ENCODE assay signal across 8 cellular contexts in the genomic region with DNA sequence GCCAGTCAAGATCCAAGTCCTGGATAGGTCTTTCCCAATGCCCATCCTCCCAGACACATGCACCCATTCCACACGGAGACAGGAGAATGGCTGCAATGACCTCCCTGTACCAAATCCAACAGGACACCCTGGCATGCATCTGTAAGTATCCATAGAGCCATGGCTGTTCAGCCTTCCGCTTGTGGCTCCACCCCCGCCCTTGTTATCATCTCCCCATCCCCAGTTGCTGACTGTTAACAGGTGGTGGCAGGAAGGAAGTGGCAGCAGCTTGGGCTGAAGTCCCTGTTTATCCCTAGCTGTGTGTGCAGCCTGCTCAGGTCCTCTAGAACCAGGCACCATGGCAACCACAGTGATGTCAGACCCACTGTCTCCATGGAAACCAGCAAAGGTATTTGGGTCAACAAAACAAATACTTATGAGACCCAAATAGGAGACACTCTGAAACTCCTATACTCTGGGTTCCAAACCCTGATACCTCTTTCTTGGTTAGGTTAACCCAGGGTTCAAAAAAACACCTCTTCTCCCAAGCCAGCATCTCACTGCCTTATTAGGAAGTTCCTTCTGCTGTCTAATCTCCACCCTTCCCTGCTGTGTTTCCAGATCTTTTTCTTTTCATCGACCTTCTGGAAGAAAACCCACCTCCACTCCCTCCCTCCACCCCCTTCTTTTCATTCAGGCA. TPM values are rescaled to one million over a fixed set of nuclear protein-coding genes. Genes with fewer than 3 reads are reported as not detected.
A peak's percentile ranks its signal among the peaks of the same experiment; 100 is the strongest.
DNase-seq lines count a peak whose midpoint lies in the region; ATAC-seq, FAIRE-seq and TF ChIP-seq lines count a peak whose summit lies in the region.

No MANE protein-coding gene starts in this region.

- H3K4me1 Mint-ChIP-seq in T-helper 2 cell treated with Interferon-gamma antibody and Interleukin-4, amounts not matched to agents 5 μg/mL and 100 μg/mL, for 36 hours (ENCODE audit: low read depth): peaks cover 65% of the 10 kb centered on the region

- peak overlapping the region; percentile 52 for H3K4me3 ChIP-seq in BJ (ENCODE audit: low read depth, low read length)
- H3K4me3 ChIP-seq in LNCaP clone FGC (ENCODE audit: low read depth, low read length): peak overlapping the region; percentile 63
- peak overlapping the region; percentile 81 for H3K4me3 ChIP-seq in GM12878
- H3K4me3 ChIP-seq in smooth muscle cell: peak overlapping the region; percentile 55

- H3K9me3 ChIP-seq in GM12878 (replicated peaks; ENCODE audit: control insufficient read depth, insufficient read depth, low read length): no peaks in the 10 kb centered on the region
- no peaks in the 10 kb centered on the region for H3K9me3 ChIP-seq in smooth muscle cell (replicated peaks; ENCODE audit: low read depth)

- POLR2A ChIA-PET in BJ (lab: Charles Lee): interaction anchor here (0.6 to 0.9 kb wide), 2 partner anchors 12 to 492 kb away, joined by 3 to 4 read pairs; no protein-coding TSS in a partner anchor
- POLR2A ChIA-PET in GM12878 (lab: Charles Lee): interaction anchor here (0.9 to 12.3 kb wide), 17 partner anchors 10 to 334 kb away, joined by 3 to 140 read pairs (median 5); a partner anchor contains a TSS

- H3K9ac ChIP-seq in GM12878 (ENCODE audit: control insufficient read depth, insufficient read depth, low read length) (peak overlapping the region; percentile 69), smooth muscle cell (ENCODE audit: low read depth) (peak overlapping the region; percentile 81)

- H3K4me1 ChIP-seq in GM12878 (ENCODE audit: control insufficient read depth, insufficient read depth, low read length) (peaks cover 42% of the 10 kb centered on the region), smooth muscle cell (ENCODE audit: low read depth) (peaks cover 18% of the 10 kb centered on the region)

- peaks cover 35% of the 10 kb centered on the region for H3K36me3 Mint-ChIP-seq in T-helper 2 cell treated with Interferon-gamma antibody and Interleukin-4, amounts not matched to agents 5 μg/mL and 100 μg/mL, for 36 hours (ENCODE audit: low read depth)

- peaks cover 12% of the 10 kb centered on the region for H3K79me2 ChIP-seq in GM12878 (ENCODE audit: control insufficient read depth, insufficient read depth, low read length)
- peaks cover 17% of the 10 kb centered on the region for H3K79me2 ChIP-seq in smooth muscle cell (ENCODE audit: low read depth)

- H3F3A ChIP-seq in smooth muscle cell (ENCODE audit: low read depth): no peaks in the 10 kb centered on the region

- H3K9me3 Mint-ChIP-seq in T-helper 2 cell treated with Interferon-gamma antibody and Interleukin-4, amounts not matched to agents 5 μg/mL and 100 μg/mL, for 36 hours: no peaks in the 10 kb centered on the region

- TF ChIP-seq CTCF in BJ (IDR thresholded peaks at IDR 0.05; ENCODE audit: insufficient read depth, low read depth, low read length) (no peak), LNCaP clone FGC (IDR thresholded peaks at IDR 0.05; ENCODE audit: control insufficient read depth, extremely low read depth, insufficient read depth) (no peak), GM12878 (IDR thresholded peaks at IDR 0.05 in 2 of 3, conservative IDR thresholded peaks at IDR 0.05 in 1 of 3; ENCODE audit: control insufficient read depth in 2 of 3, extremely low read depth in 1 of 3, insufficient read depth in 1 of 3, low read depth in 3 of 3, low read length in 3 of 3) (no peak), smooth muscle cell (IDR thresholded peaks at IDR 0.05; ENCODE audit: borderline replicate concordance, insufficient read depth, poor library complexity, severe bottlenecking) (no peak)

- in situ Hi-C loops in GM12878 (cut with MboI): no loop called here

- H3K27ac Mint-ChIP-seq in T-helper 2 cell treated with Interferon-gamma antibody and Interleukin-4, amounts not matched to agents 5 μg/mL and 100 μg/mL, for 36 hours: peak overlapping the region; percentile 99

- CTCF ChIA-PET in BJ (lab: Yijun Ruan, JAX): interaction anchor here (0.7 to 5.8 kb wide), 21 partner anchors 8 to 518 kb away, joined by 3 to 36 read pairs (median 5); a partner anchor contains a TSS
- CTCF ChIA-PET in GM12878 (lab: Yijun Ruan, JAX): interaction anchor here (0.6 to 3.0 kb wide), 22 partner anchors 10 to 286 kb away, joined by 3 to 17 read pairs (median 4); a partner anchor contains a TSS

- TSS peak; percentile 44 for BruUV-seq in GM12878 (replicated peaks; lab: Mats Ljungman, UMichigan)

- FAIRE-seq in GM12878 (lab: Jason Lieb, UNC): peak; percentile 68

- DNase-seq in BJ (ENCODE audit: low read depth) (no peak), LNCaP clone FGC (ENCODE audit: low read depth) (no peak), GM12878 (ENCODE audit: low read depth, low spot score) (no peak), iPS-NIHi11 (ENCODE audit: low spot score) (peak; percentile 53), smooth muscle cell (lab: John Stamatoyannopoulos, UW; ENCODE audit: unreplicated experiment) (no peak), KG1 (lab: John Stamatoyannopoulos, UW) (no peak)
- peak; percentile 83 for DNase-seq in T-helper 2 cell treated with Interferon-gamma antibody and Interleukin-4, amounts not matched to agents 5 μg/mL and 100 μg/mL, for 36 hours (ENCODE audit: low spot score)

- TF ChIP-seq POLR2A in GM12878 (IDR thresholded peaks at IDR 0.05; ENCODE audit: low read depth, low read length): peak; percentile 52; the same call in 1 of the 2 replicates

- ATAC-seq in GM19452 (IDR thresholded peaks at IDR 0.05; ENCODE audit: unreplicated experiment) (peak; percentile 55), GM12878 (peak; percentile 83)

- TF ChIP-seq EP300 in GM12878 (IDR thresholded peaks at IDR 0.05; ENCODE audit: borderline replicate concordance in 1 of 2, control insufficient read depth in 1 of 2, low read depth in 2 of 2, low read length in 2 of 2): peak in 1 of 2 experiments; percentile 63; a peak in 1 of 4 replicates

- peak overlapping the region; percentile 72 for H3K27ac ChIP-seq in GM12878 (ENCODE audit: control insufficient read depth, insufficient read depth)
- H3K27ac ChIP-seq in smooth muscle cell (ENCODE audit: low read depth): peak overlapping the region; percentile 91

- peak overlapping the region; percentile 93 for H3K4me2 ChIP-seq in GM12878 (ENCODE audit: control insufficient read depth, insufficient read depth)
- H3K4me2 ChIP-seq in smooth muscle cell: peak overlapping the region; percentile 89

- RAD21 ChIA-PET in GM12878 (lab: Charles Lee; ENCODE audit: unreplicated experiment): interaction anchor here (0.6 to 2.6 kb wide), 18 partner anchors 15 to 1009 kb away, joined by 3 to 16 read pairs (median 4); a partner anchor contains a TSS

- 0% methylated on average over 4 of the region's 4 CpGs for WGBS in GM12878 (ENCODE audit: insufficient coverage, insufficient replicate concordance, low lambda C conversion rate, missing lambda C conversion rate)
- 39% methylated on average over 4 of the region's 4 CpGs for WGBS in smooth muscle cell (ENCODE audit: low lambda C conversion rate)

- SMC1A ChIA-PET in GM12878 (lab: Charles Lee; ENCODE audit: uncharacterized antibody, unreplicated experiment): interaction anchor here (0.7 to 2.5 kb wide), 19 partner anchors 15 to 395 kb away, joined by 3 to 21 read pairs (median 4); a partner anchor contains a TSS

- H3K27me3 ChIP-seq in BJ (ENCODE audit: control insufficient read depth, insufficient read depth, low read length) (no peaks in the 10 kb centered on the region), GM12878 (replicated peaks in 1 of 2; ENCODE audit: control insufficient read depth in 2 of 2, insufficient read depth in 2 of 2, low read length in 1 of 2) (no peaks in the 10 kb centered on the region), smooth muscle cell (ENCODE audit: low read depth) (no peaks in the 10 kb centered on the region)

- H3K27me3 Mint-ChIP-seq in T-helper 2 cell treated with Interferon-gamma antibody and Interleukin-4, amounts not matched to agents 5 μg/mL and 100 μg/mL, for 36 hours (ENCODE audit: low read depth): no peaks in the 10 kb centered on the region

- no peak for TF ChIP-seq RAD21 in GM12878 (IDR thresholded peaks at IDR 0.05; ENCODE audit: insufficient read depth, low read depth, low read length)

- H3K36me3 ChIP-seq in BJ (ENCODE audit: control insufficient read depth, insufficient read depth, low read length): peaks cover 8% of the 10 kb centered on the region
- H3K36me3 ChIP-seq in GM12878 (ENCODE audit: control insufficient read depth in 2 of 2, insufficient read depth in 2 of 2, low read length in 1 of 2): peaks cover 3 to 5% of the 10 kb centered on the region in 2 experiments; a peak in 2 of 4 replicates
- no peaks in the 10 kb centered on the region for H3K36me3 ChIP-seq in smooth muscle cell (ENCODE audit: low read depth)

- peak overlapping the region; percentile 98 for H3K4me3 Mint-ChIP-seq in T-helper 2 cell treated with Interferon-gamma antibody and Interleukin-4, amounts not matched to agents 5 μg/mL and 100 μg/mL, for 36 hours

- no peaks in the 10 kb centered on the region for H4K20me1 ChIP-seq in GM12878 (ENCODE audit: control insufficient read depth, insufficient read depth)
- H4K20me1 ChIP-seq in smooth muscle cell (ENCODE audit: low read depth): peaks cover 27% of the 10 kb centered on the region

- intact Hi-C loops in GM12878 (cut with micrococcal nuclease; ENCODE audit: unreplicated experiment): no loop called here

- H2AFZ ChIP-seq in GM12878 (ENCODE audit: control insufficient read depth, low read depth, low read length) (no peak overlapping the region), smooth muscle cell (ENCODE audit: low read depth) (no peak overlapping the region)

RNA-seq across cellular contexts. Expression of a gene that starts 0.7 kb away (rescaled TPM):
- 65.6 and 83.1 TPM in 2 replicates for polyA plus RNA-seq in BJ (2011; rRNA removed)
- polyA minus RNA-seq in BJ (2011; rRNA and poly(A)+ RNA removed): 15.1 and 25.8 TPM in 2 replicates
- 33.0 and 36.9 TPM in 2 replicates for total RNA-seq in GM12878 (2013; cell fraction: nucleolus; rRNA removed)
- 25.6 and 26.8 TPM in 2 replicates for total RNA-seq in GM12878 (2014; rRNA removed)
- total RNA-seq in GM12878 (2014; rRNA removed; fragmentation: Illumina TruSeq; extraction: Trizol): 14.3 and 15.6 TPM in 2 replicates
- 21.1 and 24.6 TPM in 2 replicates for total RNA-seq in GM12878 (2021)
- polyA plus RNA-seq in GM12878 (2011; ENCODE audit: low read depth): 23.3 TPM
- polyA plus RNA-seq in GM12878 (2011; rRNA removed): 15.0 and 20.9 TPM in 2 replicates
- 23.1 and 26.3 TPM in 2 replicates for polyA plus RNA-seq in GM12878 (2011; cell fraction: cytosol; rRNA removed)
- 37.4 and 41.6 TPM in 2 replicates for polyA plus RNA-seq in GM12878 (2011; cell fraction: nucleus; rRNA removed)
- 36.8 and 37.1 TPM in 2 replicates for polyA plus RNA-seq in GM12878 (2012)
- 8.0 and 15.2 TPM in 2 replicates for polyA plus RNA-seq in GM12878 (2014; fragmentation: Illumina TruSeq; extraction: Trizol)
- polyA plus RNA-seq in GM12878 (2014; fragmentation: Nextera tagmentation; extraction: Ambion mirVana): 1 to 10 TPM in 1 of 2 experiments, under 1 TPM in 1; 0.63 to 2.0 TPM
- 22.4 and 22.9 TPM in 2 replicates for polyA plus RNA-seq in GM12878 (2014; rRNA removed)
- 10 to 100 TPM; 12.2 to 13.7 TPM for polyA plus RNA-seq in GM12878 (2016; fragmentation: Nextera tagmentation; extraction: Ambion mirVana)
- 10.8 and 26.6 TPM in 2 replicates for polyA minus RNA-seq in GM12878 (2011; rRNA and poly(A)+ RNA removed)
- 7.4 and 8.3 TPM in 2 replicates for polyA minus RNA-seq in GM12878 (2011; cell fraction: cytosol; rRNA and poly(A)+ RNA removed)
- 6.5 and 10.7 TPM in 2 replicates for polyA minus RNA-seq in GM12878 (2011; cell fraction: nucleus; rRNA and poly(A)+ RNA removed)
- 39.1 and 41.9 TPM in 2 replicates for total RNA-seq in smooth muscle cell
- 40.5 and 44.1 TPM in 2 replicates for polyA plus RNA-seq in smooth muscle cell

RNA-seq across cellular contexts. Expression of a gene that starts 6.4 kb away (rescaled TPM):
- polyA plus RNA-seq in BJ (2011; rRNA removed) (18.0 and 21.0 TPM in 2 replicates), GM12878 (2011; rRNA removed) (14.4 and 22.8 TPM in 2 replicates), GM12878 (2014; fragmentation: Illumina TruSeq; extraction: Trizol) (19.8 and 24.2 TPM in 2 replicates), GM12878 (2014; fragmentation: Nextera tagmentation; extraction: Ambion mirVana) (1 to 10 TPM; 8.1 to 8.3 TPM), GM12878 (2014; rRNA removed) (27.8 and 30.0 TPM in 2 replicates), GM12878 (2016; fragmentation: Nextera tagmentation; extraction: Ambion mirVana) (10 to 100 TPM; 27.8 to 28.0 TPM), smooth muscle cell (27.9 and 30.0 TPM in 2 replicates)
- 8.4 and 12.3 TPM in 2 replicates for polyA minus RNA-seq in BJ (2011; rRNA and poly(A)+ RNA removed)
- 21.0 and 21.3 TPM in 2 replicates for total RNA-seq in GM12878 (2013; cell fraction: nucleolus; rRNA removed)
- total RNA-seq in GM12878 (2014; rRNA removed) (21.1 and 21.9 TPM in 2 replicates), GM12878 (2014; rRNA removed; fragmentation: Illumina TruSeq; extraction: Trizol) (12.4 and 12.9 TPM in 2 replicates), GM12878 (2021) (32.9 and 33.8 TPM in 2 replicates), smooth muscle cell (18.4 and 20.3 TPM in 2 replicates)
- polyA plus RNA-seq in GM12878 (2011; ENCODE audit: low read depth): 9.9 TPM
- polyA plus RNA-seq in GM12878 (2011; cell fraction: cytosol; rRNA removed): 27.4 and 28.7 TPM in 2 replicates
- 43.9 and 46.6 TPM in 2 replicates for polyA plus RNA-seq in GM12878 (2011; cell fraction: nucleus; rRNA removed)
- polyA plus RNA-seq in GM12878 (2012): 17.7 and 19.5 TPM in 2 replicates
- polyA minus RNA-seq in GM12878 (2011; rRNA and poly(A)+ RNA removed): 12.5 and 20.0 TPM in 2 replicates
- 8.6 and 8.8 TPM in 2 replicates for polyA minus RNA-seq in GM12878 (2011; cell fraction: cytosol; rRNA and poly(A)+ RNA removed)
- polyA minus RNA-seq in GM12878 (2011; cell fraction: nucleus; rRNA and poly(A)+ RNA removed): 10.8 and 15.9 TPM in 2 replicates

RNA-seq across cellular contexts. Expression of a gene that starts 15.4 kb away (rescaled TPM):
- polyA plus RNA-seq in BJ (2011; rRNA removed) (455 and 653 TPM in 2 replicates), GM12878 (2011; rRNA removed) (25.8 and 49.3 TPM in 2 replicates), GM12878 (2014; fragmentation: Illumina TruSeq; extraction: Trizol) (47.3 and 67.3 TPM in 2 replicates), GM12878 (2014; fragmentation: Nextera tagmentation; extraction: Ambion mirVana) (1 to 10 TPM; 2.6 to 3.7 TPM), GM12878 (2014; rRNA removed) (35.0 and 35.4 TPM in 2 replicates), GM12878 (2016; fragmentation: Nextera tagmentation; extraction: Ambion mirVana) (10 to 100 TPM; 24.9 to 25.5 TPM), smooth muscle cell (214 and 249 TPM in 2 replicates)
- 247 and 437 TPM in 2 replicates for polyA minus RNA-seq in BJ (2011; rRNA and poly(A)+ RNA removed)
- total RNA-seq in GM12878 (2013; cell fraction: nucleolus; rRNA removed): 28.2 and 32.6 TPM in 2 replicates
- total RNA-seq in GM12878 (2014; rRNA removed) (22.2 and 24.7 TPM in 2 replicates), GM12878 (2014; rRNA removed; fragmentation: Illumina TruSeq; extraction: Trizol) (15.1 and 16.7 TPM in 2 replicates), GM12878 (2021) (36.5 and 38.3 TPM in 2 replicates), smooth muscle cell (207 and 216 TPM in 2 replicates)
- 20.5 TPM for polyA plus RNA-seq in GM12878 (2011; ENCODE audit: low read depth)
- polyA plus RNA-seq in GM12878 (2011; cell fraction: cytosol; rRNA removed): 43.4 and 48.7 TPM in 2 replicates
- 89.2 and 106 TPM in 2 replicates for polyA plus RNA-seq in GM12878 (2011; cell fraction: nucleus; rRNA removed)
- 21.0 and 29.9 TPM in 2 replicates for polyA plus RNA-seq in GM12878 (2012)
- polyA minus RNA-seq in GM12878 (2011; rRNA and poly(A)+ RNA removed): 35.0 and 41.1 TPM in 2 replicates
- 13.8 and 21.9 TPM in 2 replicates for polyA minus RNA-seq in GM12878 (2011; cell fraction: cytosol; rRNA and poly(A)+ RNA removed)
- 14.7 and 25.1 TPM in 2 replicates for polyA minus RNA-seq in GM12878 (2011; cell fraction: nucleus; rRNA and poly(A)+ RNA removed)

RNA-seq across cellular contexts. Expression of a gene that starts 18.7 kb away (rescaled TPM):
- polyA plus RNA-seq in BJ (2011; rRNA removed): 29.0 and 38.4 TPM in 2 replicates
- 7.4 and 13.0 TPM in 2 replicates for polyA minus RNA-seq in BJ (2011; rRNA and poly(A)+ RNA removed)
- total RNA-seq in GM12878 (2013; cell fraction: nucleolus; rRNA removed): 6.7 and 8.9 TPM in 2 replicates
- 20.8 and 23.8 TPM in 2 replicates for total RNA-seq in GM12878 (2014; rRNA removed)
- 33.2 and 33.3 TPM in 2 replicates for total RNA-seq in GM12878 (2014; rRNA removed; fragmentation: Illumina TruSeq; extraction: Trizol)
- total RNA-seq in GM12878 (2021): 72.5 and 74.7 TPM in 2 replicates
- 26.9 TPM for polyA plus RNA-seq in GM12878 (2011; ENCODE audit: low read depth)
- 42.8 and 65.7 TPM in 2 replicates for polyA plus RNA-seq in GM12878 (2011; rRNA removed)
- polyA plus RNA-seq in GM12878 (2011; cell fraction: cytosol; rRNA removed): 67.0 and 92.4 TPM in 2 replicates
- 28.9 and 37.2 TPM in 2 replicates for polyA plus RNA-seq in GM12878 (2011; cell fraction: nucleus; rRNA removed)
- 61.9 and 67.4 TPM in 2 replicates for polyA plus RNA-seq in GM12878 (2012)
- 15.1 and 31.1 TPM in 2 replicates for polyA plus RNA-seq in GM12878 (2014; fragmentation: Illumina TruSeq; extraction: Trizol)
- polyA plus RNA-seq in GM12878 (2014; fragmentation: Nextera tagmentation; extraction: Ambion mirVana): 10 to 100 TPM in 1 of 2 experiments, 1 to 10 TPM in 1; 6.0 to 28.8 TPM
- 90.4 and 94.3 TPM in 2 replicates for polyA plus RNA-seq in GM12878 (2014; rRNA removed)
- polyA plus RNA-seq in GM12878 (2016; fragmentation: Nextera tagmentation; extraction: Ambion mirVana): 100 to 1,000 TPM; 118 to 121 TPM
- 18.7 and 34.0 TPM in 2 replicates for polyA minus RNA-seq in GM12878 (2011; rRNA and poly(A)+ RNA removed)
- polyA minus RNA-seq in GM12878 (2011; cell fraction: cytosol; rRNA and poly(A)+ RNA removed): 16.2 and 16.8 TPM in 2 replicates
- 7.4 and 13.5 TPM in 2 replicates for polyA minus RNA-seq in GM12878 (2011; cell fraction: nucleus; rRNA and poly(A)+ RNA removed)
- total RNA-seq in smooth muscle cell: 6.0 and 6.7 TPM in 2 replicates
- polyA plus RNA-seq in smooth muscle cell: 31.2 and 40.2 TPM in 2 replicates

RNA-seq across cellular contexts. Expression of a gene that starts 19.3 kb away (rescaled TPM):
- polyA plus RNA-seq in BJ (2011; rRNA removed) (111 and 160 TPM in 2 replicates), GM12878 (2011; rRNA removed) (534 and 543 TPM in 2 replicates), GM12878 (2014; fragmentation: Illumina TruSeq; extraction: Trizol) (316 and 394 TPM in 2 replicates), GM12878 (2014; fragmentation: Nextera tagmentation; extraction: Ambion mirVana) (100 to 1,000 TPM; 598 to 608 TPM), GM12878 (2014; rRNA removed) (214 and 229 TPM in 2 replicates), GM12878 (2016; fragmentation: Nextera tagmentation; extraction: Ambion mirVana) (100 to 1,000 TPM; 411 to 419 TPM), smooth muscle cell (115 and 116 TPM in 2 replicates)
- polyA minus RNA-seq in BJ (2011; rRNA and poly(A)+ RNA removed): 32.3 and 34.2 TPM in 2 replicates
- total RNA-seq in GM12878 (2013; cell fraction: nucleolus; rRNA removed): 19.6 and 23.8 TPM in 2 replicates
- total RNA-seq in GM12878 (2014; rRNA removed) (176 and 192 TPM in 2 replicates), GM12878 (2014; rRNA removed; fragmentation: Illumina TruSeq; extraction: Trizol) (168 and 170 TPM in 2 replicates), GM12878 (2021) (125 and 134 TPM in 2 replicates), smooth muscle cell (41.6 and 46.3 TPM in 2 replicates)
- polyA plus RNA-seq in GM12878 (2011; ENCODE audit: low read depth): 366 TPM
- 498 and 551 TPM in 2 replicates for polyA plus RNA-seq in GM12878 (2011; cell fraction: cytosol; rRNA removed)
- polyA plus RNA-seq in GM12878 (2011; cell fraction: nucleus; rRNA removed): 223 and 288 TPM in 2 replicates
- polyA plus RNA-seq in GM12878 (2012): 190 and 203 TPM in 2 replicates
- polyA minus RNA-seq in GM12878 (2011; rRNA and poly(A)+ RNA removed): 221 and 229 TPM in 2 replicates
- 41.8 and 54.5 TPM in 2 replicates for polyA minus RNA-seq in GM12878 (2011; cell fraction: cytosol; rRNA and poly(A)+ RNA removed)
- 32.4 and 34.0 TPM in 2 replicates for polyA minus RNA-seq in GM12878 (2011; cell fraction: nucleus; rRNA and poly(A)+ RNA removed)

Comparison
In these comparisons a context has a peak if more than half of its experiments do, and no peak if none do; other contexts are left out.
1. DNase-seq: peak in T-helper 2 cell treated with Interferon-gamma antibody and Interleukin-4, amounts not matched to agents 5 μg/mL and 100 μg/mL, for 36 hours (single experiment) and iPS-NIHi11 (single experiment); none in BJ (single experiment), LNCaP clone FGC (single experiment), GM12878 (single experiment), smooth muscle cell (single experiment) and KG1 (single experiment).
2. Peak in every context shown above with its lines, with median percentiles within 50 percentile points of each other: H3K4me3 ChIP-seq.